Comparison of ENCODE assay signal across 10 cellular contexts in the genomic region with DNA sequence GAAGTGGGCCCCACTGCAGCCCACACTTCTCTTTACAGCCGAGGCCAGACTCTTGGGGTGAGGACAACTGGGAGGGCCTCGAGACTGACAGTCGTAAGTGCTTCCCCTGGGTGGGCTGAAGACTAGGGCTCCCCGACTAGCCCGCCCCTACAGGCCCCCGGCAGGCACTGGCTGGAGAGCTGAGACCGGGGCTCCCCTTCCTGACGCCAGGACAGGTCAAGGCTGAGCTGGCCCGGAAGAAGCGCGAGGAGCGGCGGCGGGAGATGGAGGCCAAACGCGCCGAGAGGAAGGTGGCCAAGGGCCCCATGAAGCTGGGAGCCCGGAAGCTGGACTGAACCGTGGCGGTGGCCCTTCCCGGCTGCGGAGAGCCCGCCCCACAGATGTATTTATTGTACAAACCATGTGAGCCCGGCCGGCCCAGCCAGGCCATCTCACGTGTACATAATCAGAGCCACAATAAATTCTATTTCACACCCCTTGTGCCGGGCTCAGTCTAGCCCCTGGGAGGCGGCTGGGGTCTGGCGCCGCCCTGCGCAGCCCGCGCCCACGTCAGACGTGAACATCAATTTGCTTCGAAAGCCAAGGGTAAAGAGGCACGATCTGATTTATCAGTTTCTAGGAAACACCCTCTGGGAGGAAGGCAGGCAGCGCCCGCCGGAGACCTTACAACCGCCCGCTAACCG. TPM values are rescaled to one million over a fixed set of nuclear protein-coding genes. Genes with fewer than 3 reads are reported as not detected.
A peak's percentile ranks its signal among the peaks of the same experiment; 100 is the strongest.
DNase-seq lines count a peak whose midpoint lies in the region; TF ChIP-seq lines count a peak whose summit lies in the region.
"Had no signal": no experiment of that assay in that cellular context is flagged by ENCODE, and none has a peak within 500 bp of the region (broad histone marks: within the 10 kb centered on the region; RNA-seq: fewer than 3 reads in every experiment).

No MANE protein-coding gene starts in this region.

- TF ChIP-seq CTCF in Caco-2 (IDR thresholded peaks at IDR 0.05; ENCODE audit: insufficient read depth in 1 of 2, low read depth in 1 of 2, low read length in 1 of 2, severe bottlenecking in 1 of 2, unreplicated experiment in 1 of 2) (no peak), coronary artery (IDR thresholded peaks at IDR 0.05) (no peak), ovary (IDR thresholded peaks at IDR 0.05) (no peak), HFFc6 (IDR thresholded peaks at IDR 0.05) (no peak)

- H3K27ac Mint-ChIP-seq in Caco-2 (ENCODE audit: unreplicated experiment) (no peak overlapping the region), HFFc6 (no peak overlapping the region)

- DNase-seq in Caco-2 (no peak), coronary artery (ENCODE audit: low spot score) (peak; percentile 70), ovary (peak in 4 of 5 donors; percentile 70 to 81 (median 72)), NCI-H1694 treated with DMSO at 0.1 percent for 48 hours (lab: John Stamatoyannopoulos, UW) (no peak), UCSD-AML1 (lab: John Stamatoyannopoulos, UW; ENCODE audit: unreplicated experiment) (no peak), HFFc6 (no peak)
- DNase-seq: NCI-H1930 had no signal

- TSS peak; percentile 62 for BruUV-seq in Caco-2 (replicated peaks; lab: Mats Ljungman, UMichigan)

- TF ChIP-seq EP300 in ovary (IDR thresholded peaks at IDR 0.05), result no peak

- H3K36me3 Mint-ChIP-seq in Caco-2 (ENCODE audit: insufficient read depth, unreplicated experiment), result peaks cover 77% of the 10 kb centered on the region
- H3K36me3 Mint-ChIP-seq in HFFc6 (ENCODE audit: low read depth), result peaks cover 20% of the 10 kb centered on the region; the same call in 1 of the 2 replicates

- H3K9me3 ChIP-seq in Caco-2 (no peaks in the 10 kb centered on the region), HUES6 (ENCODE audit: control insufficient read depth, insufficient read depth, low read depth, low read length) (no peaks in the 10 kb centered on the region), ovary (no peaks in the 10 kb centered on the region)
- H3K9me3 ChIP-seq: gastroesophageal sphincter had no signal

- no peak overlapping the region for H3K27ac ChIP-seq in HUES6 (ENCODE audit: low read depth, low read length)
- H3K27ac ChIP-seq in coronary artery, result peak overlapping the region in 1 of 2 donors; percentile 3
- H3K27ac ChIP-seq in ovary, result peak overlapping the region in 1 of 2 donors; percentile 84

- no peak overlapping the region for H3K9ac ChIP-seq in HUES6 (ENCODE audit: low read length)

- intact Hi-C loops in Caco-2 (cut with micrococcal nuclease; ENCODE audit: unreplicated experiment), result no loop called here
- intact Hi-C loops in ovary (cut with DNase I), result no loop called here

- WGBS in ovary, 3 donors, result 45 to 68% (median 52%) methylated on average over 38 to 43 of the region's 43 CpGs

- POLR2A ChIA-PET in Caco-2 (lab: Charles Lee), result no interaction called here

- H3K36me3 ChIP-seq in Caco-2 (ENCODE audit: control insufficient read depth, insufficient read depth, low read length) (peaks cover 7% of the 10 kb centered on the region; the same call in 1 of the 2 replicates), HUES6 (ENCODE audit: control insufficient read depth, insufficient read depth, low read length) (peaks cover 31% of the 10 kb centered on the region), ovary (no peaks in the 10 kb centered on the region)

- H3K4me3 ChIP-seq in Caco-2 (ENCODE audit: low read depth, low read length) (no peak overlapping the region), HUES6 (ENCODE audit: low read depth, low read length) (peak overlapping the region; percentile 80; the same call in 1 of the 2 replicates), coronary artery (no peak overlapping the region), ovary (no peak overlapping the region)
- H3K4me3 ChIP-seq: gastroesophageal sphincter had no signal

- CTCF ChIA-PET in Caco-2 (lab: Charles Lee), result interaction anchor here (1.4 kb wide), 1 partner anchor 32 kb away, joined by 4 read pairs; the partner anchor contains the start of gene ZNRD2

- H3K9me3 Mint-ChIP-seq in Caco-2 (ENCODE audit: unreplicated experiment), result no peaks in the 10 kb centered on the region
- H3K9me3 Mint-ChIP-seq in HFFc6, result no peaks in the 10 kb centered on the region
- H3K9me3 Mint-ChIP-seq: brain had no signal

- H3K4me3 Mint-ChIP-seq in Caco-2 (ENCODE audit: unreplicated experiment) (no peak overlapping the region), HFFc6 (no peak overlapping the region)

- H3K27me3 Mint-ChIP-seq in Caco-2 (ENCODE audit: insufficient read depth, unreplicated experiment) (no peaks in the 10 kb centered on the region), HFFc6 (ENCODE audit: insufficient read depth) (peaks cover 12% of the 10 kb centered on the region)
- H3K27me3 Mint-ChIP-seq: brain had no signal

- H3K4me1 ChIP-seq in Caco-2, result peaks cover 13% of the 10 kb centered on the region
- peaks cover 3% of the 10 kb centered on the region; the same call in 1 of the 2 replicates for H3K4me1 ChIP-seq in HUES6 (ENCODE audit: control insufficient read depth, insufficient read depth, low read length)
- peaks cover 8% of the 10 kb centered on the region for H3K4me1 ChIP-seq in ovary (ENCODE audit: insufficient read depth)

- TF ChIP-seq POLR2A in ovary (IDR thresholded peaks at IDR 0.05), result no peak

- H3K27me3 ChIP-seq in Caco-2 (replicated peaks; ENCODE audit: control insufficient read depth, insufficient read depth, low read length) (no peaks in the 10 kb centered on the region), HUES6 (ENCODE audit: control insufficient read depth, insufficient read depth, low read length) (peaks cover 35% of the 10 kb centered on the region), ovary (no peaks in the 10 kb centered on the region)
- H3K27me3 ChIP-seq: gastroesophageal sphincter had no signal

- H3K4me1 Mint-ChIP-seq in Caco-2 (ENCODE audit: low read depth, unreplicated experiment), result peaks cover 18% of the 10 kb centered on the region
- peaks cover 13% of the 10 kb centered on the region for H3K4me1 Mint-ChIP-seq in HFFc6 (ENCODE audit: low read depth)

RNA-seq across cellular contexts. Expression of gene SCYL1, which starts 13.5 kb away (rescaled TPM):
- total RNA-seq in Caco-2 (2022), result 123 and 124 TPM in 2 replicates
- total RNA-seq in ovary, result 100 to 1,000 TPM in 1 of 7 donors, 10 to 100 TPM in 6; 59.0 to 118 (median 96.2) TPM
- polyA plus RNA-seq in ovary, result 10 to 100 TPM; 11.7 to 71.6 TPM
- total RNA-seq in HFFc6 (2021; fragmentation: NEBNext Ultra II Directional; extraction: Animal tissue kit (Norgen Biotek cat#: 25700)), result 100 to 1,000 TPM; 120 to 137 (median 126) TPM

RNA-seq across cellular contexts. Expression of gene LTBP3, which starts 19.8 kb away (rescaled TPM):
- 87.2 and 91.2 TPM in 2 replicates for total RNA-seq in Caco-2 (2022)
- total RNA-seq in ovary, result 100 to 1,000 TPM; 143 to 292 (median 198) TPM
- polyA plus RNA-seq in ovary, result 100 to 1,000 TPM in 1 of 2 donors, 10 to 100 TPM in 1; 35.9 to 130 TPM
- 10 to 100 TPM; 64.0 to 78.1 (median 66.0) TPM for total RNA-seq in HFFc6 (2021; fragmentation: NEBNext Ultra II Directional; extraction: Animal tissue kit (Norgen Biotek cat#: 25700))

RNA-seq across cellular contexts. Expression of gene ZNRD2, which starts 31.9 kb away (rescaled TPM):
- total RNA-seq in Caco-2 (2022) (52.9 and 53.9 TPM in 2 replicates), ovary (10 to 100 TPM; 26.6 to 59.5 (median 39.2) TPM)
- 10 to 100 TPM in 1 of 2 donors, 1 to 10 TPM in 1; 2.3 to 61.8 TPM for polyA plus RNA-seq in ovary
- 10 to 100 TPM; 57.7 to 72.0 (median 64.3) TPM for total RNA-seq in HFFc6 (2021; fragmentation: NEBNext Ultra II Directional; extraction: Animal tissue kit (Norgen Biotek cat#: 25700))

RNA-seq across cellular contexts. Expression of gene FAM89B, which starts 34.0 kb away (rescaled TPM):
- total RNA-seq in Caco-2 (2022) (24.0 and 26.9 TPM in 2 replicates), ovary (10 to 100 TPM; 41.0 to 74.0 (median 53.3) TPM)
- 10 to 100 TPM in 1 of 2 donors, 1 to 10 TPM in 1; 1.9 to 47.8 TPM for polyA plus RNA-seq in ovary
- total RNA-seq in HFFc6 (2021; fragmentation: NEBNext Ultra II Directional; extraction: Animal tissue kit (Norgen Biotek cat#: 25700)), result 10 to 100 TPM; 40.9 to 52.8 (median 43.7) TPM

RNA-seq across cellular contexts. Expression of gene EHBP1L1, which starts 37.5 kb away (rescaled TPM):
- total RNA-seq in Caco-2 (2022) (19.2 and 19.6 TPM in 2 replicates), ovary (10 to 100 TPM; 21.7 to 63.0 (median 40.3) TPM)
- polyA plus RNA-seq in ovary, result 10 to 100 TPM; 24.5 to 42.4 TPM
- 10 to 100 TPM; 47.5 to 69.3 (median 61.3) TPM for total RNA-seq in HFFc6 (2021; fragmentation: NEBNext Ultra II Directional; extraction: Animal tissue kit (Norgen Biotek cat#: 25700))

Comparison
In these comparisons a context has a peak if more than half of its experiments do, and no peak if none do; other contexts are left out.
1. DNase-seq: peak in coronary artery (single experiment) and ovary (4 of 5); none in Caco-2 (0 of 2), NCI-H1694 treated with DMSO at 0.1 percent for 48 hours (single experiment), UCSD-AML1 (single experiment) and HFFc6 (single experiment).